ENCODE assay signal across 13 cellular contexts in the genomic region with DNA sequence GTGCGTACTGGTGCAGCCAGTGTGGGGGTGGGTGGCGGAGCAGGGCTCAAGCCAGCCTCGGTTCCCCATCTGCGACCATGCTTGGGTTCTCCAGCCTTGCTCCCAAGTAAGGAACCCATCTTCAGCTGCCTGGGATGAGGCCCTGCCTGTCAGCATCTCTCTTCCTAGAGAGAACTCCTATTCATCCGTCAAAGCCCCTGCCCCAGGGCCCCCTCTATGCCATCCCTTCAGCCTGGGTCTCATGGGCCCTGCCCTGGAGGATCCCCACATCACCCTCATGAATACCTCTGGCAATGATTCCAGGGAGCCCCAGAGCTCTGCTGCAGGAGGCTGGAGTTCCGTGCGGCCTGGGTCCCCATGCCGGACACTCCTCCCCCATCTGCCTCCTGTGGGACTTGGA. TPM values are rescaled to one million over a fixed set of nuclear protein-coding genes. Genes with fewer than 3 reads are reported as not detected.
"Had no signal": no experiment of that assay in that cellular context is flagged by ENCODE, and none has a peak within 500 bp of the region (broad histone marks: within the 10 kb centered on the region; RNA-seq: fewer than 3 reads in every experiment).

No MANE protein-coding gene starts in this region.

- H3K27me3 ChIP-seq: hepatocyte, thyroid gland had no signal

- H3K27me3 Mint-ChIP-seq: progenitor cell of endocrine pancreas had no signal

- H3K27ac Mint-ChIP-seq: activated naive CD4-positive, alpha-beta T cell treated with anti-CD3 and anti-CD28 coated beads, Interleukin-2, amount 50 U/mL, for 72 hours; stimulated activated naive CD8-positive, alpha-beta T cell treated with anti-CD3 and anti-CD28 coated beads, Interleukin-15, Interleukin-2, amounts not matched to agents 100 ng/mL and 50 ng/mL, for 24 hours had no signal

- H3K9me3 ChIP-seq: esophagus muscularis mucosa, lower lobe of right lung, mucosa of descending colon, thyroid gland had no signal

- H3K4me3 ChIP-seq: esophagus muscularis mucosa, hepatocyte, lower lobe of right lung, mucosa of descending colon, thyroid gland had no signal

- H2AFZ ChIP-seq: hepatocyte had no signal

- H3K9me3 Mint-ChIP-seq: activated naive CD4-positive, alpha-beta T cell treated with anti-CD3 and anti-CD28 coated beads, Interleukin-2, amount 50 U/mL, for 72 hours; stimulated activated naive CD8-positive, alpha-beta T cell treated with anti-CD3 and anti-CD28 coated beads, Interleukin-15, Interleukin-2, amounts not matched to agents 100 ng/mL and 50 ng/mL, for 24 hours; T-helper 2 cell treated with Interferon-gamma antibody and Interleukin-4, amounts not matched to agents 5 μg/mL and 100 μg/mL, for 36 hours had no signal

- H3K27ac ChIP-seq: brain microvascular endothelial cell, hepatocyte, lower lobe of right lung, thyroid gland had no signal

- H3K4me2 ChIP-seq: hepatocyte had no signal

RNA-seq across cellular contexts. Expression of a gene that starts 6.4 kb away (rescaled TPM):
- total RNA-seq: aorta, esophagus muscularis mucosa, lower lobe of right lung, thyroid gland had no signal
- polyA plus RNA-seq: adipose tissue, immature natural killer cell had no signal
